Comparison of ENCODE assay signal across 1 cellular context in the genomic region with DNA sequence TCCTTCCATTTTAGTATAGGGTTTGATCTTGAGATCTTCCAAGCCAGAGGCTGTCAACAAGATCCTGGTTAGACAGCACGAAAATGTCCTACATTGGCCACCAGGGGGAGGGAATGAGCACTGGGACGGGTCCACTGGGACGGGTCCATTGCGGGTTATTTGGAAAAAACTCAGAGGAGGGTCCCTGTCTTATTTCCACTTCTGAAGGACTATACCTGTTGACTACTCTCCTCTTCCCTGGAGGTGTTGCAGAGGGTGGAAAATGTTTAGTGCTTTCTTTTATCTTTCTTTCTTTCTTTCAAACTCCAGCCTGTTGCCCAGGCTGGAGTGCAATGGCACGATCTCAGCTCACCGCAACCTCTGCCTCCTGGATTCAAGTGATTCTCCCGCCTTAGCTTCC.
TF ChIP-seq lines count a peak whose summit lies in the region.

No MANE protein-coding gene starts in this region.

TF ChIP-seq in GM12878, 131 proteins besides CTCF, POLR2A, EP300 and RAD21:
- TF ChIP-seq YY1 (IDR thresholded peaks at IDR 0.05; ENCODE audit: low read depth, low read length), result peak; percentile 70; the same call in 1 of the 2 replicates
- TF ChIP-seq BMI1 (IDR thresholded peaks at IDR 0.05; ENCODE audit: borderline replicate concordance), result no peak
- no peak for TF ChIP-seq RAD51 (IDR thresholded peaks at IDR 0.05)
- TF ChIP-seq, protein P1, sequence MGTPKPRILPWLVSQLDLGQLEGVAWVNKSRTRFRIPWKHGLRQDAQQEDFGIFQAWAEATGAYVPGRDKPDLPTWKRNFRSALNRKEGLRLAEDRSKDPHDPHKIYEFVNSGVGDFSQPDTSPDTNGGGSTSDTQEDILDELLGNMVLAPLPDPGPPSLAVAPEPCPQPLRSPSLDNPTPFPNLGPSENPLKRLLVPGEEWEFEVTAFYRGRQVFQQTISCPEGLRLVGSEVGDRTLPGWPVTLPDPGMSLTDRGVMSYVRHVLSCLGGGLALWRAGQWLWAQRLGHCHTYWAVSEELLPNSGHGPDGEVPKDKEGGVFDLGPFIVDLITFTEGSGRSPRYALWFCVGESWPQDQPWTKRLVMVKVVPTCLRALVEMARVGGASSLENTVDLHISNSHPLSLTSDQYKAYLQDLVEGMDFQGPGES (IDR thresholded peaks at IDR 0.05), result no peak
- TF ChIP-seq IKZF1 (conservative IDR thresholded peaks at IDR 0.05), result 0 out of 2 replicates have a peak, but pooled peaks have one; percentile 15
- no peak for TF ChIP-seq FOXM1 (IDR thresholded peaks at IDR 0.05; ENCODE audit: low read depth, low read length)
- no peak for TF ChIP-seq CBX5 (IDR thresholded peaks at IDR 0.05; ENCODE audit: low read depth)
- peak; percentile 95 for TF ChIP-seq SMC3 (IDR thresholded peaks at IDR 0.05; ENCODE audit: borderline replicate concordance, low read length)
- no peak for TF ChIP-seq PML (IDR thresholded peaks at IDR 0.05; ENCODE audit: low read length)
- TF ChIP-seq ZZZ3 (IDR thresholded peaks at IDR 0.05; ENCODE audit: control insufficient read depth, insufficient read length, low read depth), result no peak
- TF ChIP-seq ASH2L (IDR thresholded peaks at IDR 0.05; ENCODE audit: borderline replicate concordance, low read depth), result no peak
- TF ChIP-seq STAT3 (IDR thresholded peaks at IDR 0.05; ENCODE audit: low read depth, low read length), result no peak
- peak; percentile 24; the same call in 1 of the 2 replicates for TF ChIP-seq RUNX3 (IDR thresholded peaks at IDR 0.05; ENCODE audit: low read length)
- no peak for TF ChIP-seq SPI1 (IDR thresholded peaks at IDR 0.05; ENCODE audit: borderline replicate concordance, insufficient read depth, low read depth, low read length)
- no peak for TF ChIP-seq CHD4 (IDR thresholded peaks at IDR 0.05)
- peak; percentile 71; the same call in 1 of the 2 replicates for TF ChIP-seq ZSCAN29 (IDR thresholded peaks at IDR 0.05)
- TF ChIP-seq GATAD2B (conservative IDR thresholded peaks at IDR 0.05; ENCODE audit: low read depth), result no peak
TF ChIP-seq in GM12878: peak in this region for 5.
